In genomic region chr20:25277941-25278521, GRCh38 we compare ENCODE assay signal across 16 cellular contexts. TPM values are rescaled to one million over a fixed set of nuclear protein-coding genes. Genes with fewer than 3 reads are reported as not detected.
DNase-seq lines count a peak whose midpoint lies in the region; ATAC-seq and TF ChIP-seq lines count a peak whose summit lies in the region.
"Had no signal": no experiment of that assay in that cellular context is flagged by ENCODE, and none has a peak within 500 bp of the region (broad histone marks: within the 10 kb centered on the region; RNA-seq: fewer than 3 reads in every experiment).

No MANE protein-coding gene starts in this region.

- peak overlapping the region in 3 of 4 donors; percentile 31 to 46 (median 38) for H3K27ac ChIP-seq in transverse colon
- peak overlapping the region in 1 of 4 donors; percentile 1 for H3K27ac ChIP-seq in esophagus squamous epithelium

- no peak for TF ChIP-seq CTCF in mucosa of descending colon (IDR thresholded peaks at IDR 0.05)
- TF ChIP-seq CTCF in transverse colon (IDR thresholded peaks at IDR 0.05), result peak in 1 of 5 experiments; percentile 1
- TF ChIP-seq CTCF in esophagus squamous epithelium (IDR thresholded peaks at IDR 0.05), result no peak

- 96% methylated on average over 19 of the region's 19 CpGs; no CpG with 5 or more reads in 1 of the 2 donors for WGBS in transverse colon (ENCODE audit: low coverage in 1 of 2), 2 donors
- WGBS in esophagus squamous epithelium, 2 donors, result 96 to 100% methylated on average over 5 to 6 of the region's 19 CpGs

- no peak overlapping the region for H3K4me3 ChIP-seq in mucosa of descending colon
- no peak overlapping the region for H3K4me3 ChIP-seq in transverse colon
- H3K4me3 ChIP-seq in esophagus squamous epithelium, result no peak overlapping the region
- H3K4me3 ChIP-seq: A549 had no signal

- peak; percentile 69 for TF ChIP-seq EP300 in transverse colon (IDR thresholded peaks at IDR 0.05; ENCODE audit: low read depth)

- H3K36me3 ChIP-seq in mucosa of descending colon (ENCODE audit: low read depth) (peaks cover 25% of the 10 kb centered on the region), transverse colon (peaks cover 0 to 67% (median 20%) of the 10 kb centered on the region in 4 donors), esophagus squamous epithelium (peaks cover 39 to 100% (median 71%) of the 10 kb centered on the region in 3 donors)

- no peak for TF ChIP-seq POLR2A in transverse colon (IDR thresholded peaks at IDR 0.05)
- TF ChIP-seq POLR2A in esophagus squamous epithelium (IDR thresholded peaks at IDR 0.05), result no peak

- H3K4me1 ChIP-seq in mucosa of descending colon (ENCODE audit: low read depth), result no peaks in the 10 kb centered on the region
- peaks cover 0 to 6% (median 1%) of the 10 kb centered on the region in 4 donors for H3K4me1 ChIP-seq in transverse colon
- H3K4me1 ChIP-seq in esophagus squamous epithelium, result peaks cover 7 to 55% (median 16%) of the 10 kb centered on the region in 3 donors
- H3K4me1 ChIP-seq: A549 had no signal

- in situ Hi-C loops in transverse colon (cut with MboI; ENCODE audit: low pct_ligation_motif_present in 1 of 4, low pct_unique_long_range_greater_than_20kb in 1 of 4, low sequenced_read_pairs in 3 of 4), result loop anchor here in 1 of 4 donors (25.0 kb wide), 1 partner anchor 91 kb away; the partner anchor contains the start of gene ENTPD6

- intact Hi-C loops in Right ventricle myocardium superior (cut with DNase I) (no loop called here), mucosa of descending colon (cut with DNase I, micrococcal nuclease) (no loop called here), transverse colon (cut with DNase I; ENCODE audit: low total_unique reads) (no loop called here), esophagus squamous epithelium (cut with DNase I) (no loop called here)

- ATAC-seq in Right ventricle myocardium superior (ENCODE audit: poor library complexity) (no peak), mucosa of descending colon (peak; percentile 65), GM18502 (IDR thresholded peaks at IDR 0.05; ENCODE audit: poor library complexity, unreplicated experiment) (no peak)
- ATAC-seq: A549 had no signal

- DNase-seq in activated T-cell treated with anti-CD3 and anti-CD28 coated beads, Interleukin-2, amount 50 U/mL, for 1 hour, result peak; percentile 8
- DNase-seq in activated T-cell treated with anti-CD3 and anti-CD28 coated beads for 4 hours (no peak), Right ventricle myocardium superior (peak; percentile 25), mucosa of descending colon (peak in 2 of 3 donors; percentile 32 to 49), transverse colon (peak; percentile 63), esophagus squamous epithelium (lab: John Stamatoyannopoulos, UW) (no peak), dedifferentiated amniotic fluid mesenchymal stem cell (ENCODE audit: extremely low spot score) (no peak)
- DNase-seq: activated CD4-positive, CD25-positive, alpha-beta regulatory T cell; CD4-positive, alpha-beta memory T cell; foreskin fibroblast; NCI-H1694 treated with DMSO at 0.1 percent for 48 hours; nephron progenitor cell; retina; stimulated activated CD4-positive, alpha-beta T cell treated with anti-CD3 and anti-CD28 coated beads, Interleukin-2, amount 100 ng/mL, for 48 hours had no signal

- H3K27me3 ChIP-seq in transverse colon (no peaks in the 10 kb centered on the region), esophagus squamous epithelium (no peaks in the 10 kb centered on the region)

- H3K9me3 ChIP-seq in mucosa of descending colon (no peaks in the 10 kb centered on the region), transverse colon (no peaks in the 10 kb centered on the region), esophagus squamous epithelium (no peaks in the 10 kb centered on the region)
- H3K9me3 ChIP-seq: A549 had no signal

RNA-seq across cellular contexts. Expression of gene PYGB, which starts 30.1 kb away (rescaled TPM):
- total RNA-seq in Right ventricle myocardium superior (170 TPM), mucosa of descending colon (100 to 1,000 TPM; 247 to 252 (median 247) TPM), transverse colon (100 to 1,000 TPM; 195 to 554 (median 359) TPM), esophagus squamous epithelium (100 to 1,000 TPM in 2 of 4 donors, 10 to 100 TPM in 2; 70.8 to 127 (median 95.6) TPM)

Comparison
In these comparisons a context has a peak if more than half of its experiments do, and no peak if none do; other contexts are left out.
1. DNase-seq: peak in activated T-cell treated with anti-CD3 and anti-CD28 coated beads, Interleukin-2, amount 50 U/mL, for 1 hour (single experiment), Right ventricle myocardium superior (single experiment), mucosa of descending colon (2 of 3) and transverse colon (single experiment); none in activated T-cell treated with anti-CD3 and anti-CD28 coated beads for 4 hours (single experiment), esophagus squamous epithelium (single experiment) and dedifferentiated amniotic fluid mesenchymal stem cell (single experiment).